In genomic region chr4:23162275-23162674, GRCh38 we compare ENCODE assay signal across 1 cellular context.
TF ChIP-seq lines count a peak whose summit lies in the region.

No MANE protein-coding gene starts in this region.

TF ChIP-seq in A549, 52 proteins besides CTCF, POLR2A, EP300 and RAD21 (continued from another document):
- TF ChIP-seq CBX2 (IDR thresholded peaks at IDR 0.05; ENCODE audit: borderline replicate concordance, low read depth) (no peak), NFE2L2 (conservative IDR thresholded peaks at IDR 0.05; ENCODE audit: low read length) (no peak), HMGXB4 (CRISPR knock-in tag; IDR thresholded peaks at IDR 0.05; ENCODE audit: borderline replicate concordance) (no peak)
TF ChIP-seq in A549: peak in this region for 1.
